Comparison of ENCODE assay signal across 7 cellular contexts in the genomic region with DNA sequence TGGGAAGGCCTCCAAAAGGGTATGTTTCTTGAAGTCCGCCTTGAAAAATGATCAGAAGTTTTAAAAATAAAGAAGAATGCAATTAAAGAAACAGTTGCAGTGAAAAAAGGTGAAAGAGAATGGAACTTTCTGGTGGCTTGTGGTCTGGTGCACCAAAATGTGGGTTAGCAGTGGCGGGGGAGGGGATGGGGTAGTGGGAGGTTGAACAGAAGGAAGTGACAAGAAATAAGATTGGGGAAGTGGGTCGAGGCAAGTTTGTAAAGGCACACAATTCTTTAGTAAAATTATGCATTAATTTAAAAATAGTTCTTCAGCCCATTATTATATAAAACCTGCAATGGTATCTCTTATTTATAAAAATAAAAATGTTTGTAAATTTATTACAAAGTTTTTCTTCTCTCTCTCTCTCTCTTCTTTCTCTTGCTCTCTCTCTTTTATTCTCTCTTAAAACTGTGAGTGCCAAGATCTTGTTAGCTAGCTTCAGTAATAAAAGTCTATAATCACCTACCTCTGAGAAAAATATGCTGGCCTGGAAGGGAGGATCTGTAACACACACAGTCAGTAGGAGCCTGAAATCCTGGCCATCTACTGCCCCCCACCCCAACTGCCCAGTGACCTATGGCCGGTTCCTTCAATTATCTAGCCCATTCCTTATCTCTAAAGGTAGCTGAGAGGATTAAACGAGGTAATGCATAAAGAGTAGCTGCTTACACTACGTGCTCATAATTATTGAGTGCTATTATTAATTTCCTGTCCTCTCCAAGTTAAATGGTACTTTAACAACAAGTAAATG. TPM values are rescaled to one million over a fixed set of nuclear protein-coding genes. Genes with fewer than 3 reads are reported as not detected.
DNase-seq lines count a peak whose midpoint lies in the region; ATAC-seq and TF ChIP-seq lines count a peak whose summit lies in the region.

No MANE protein-coding gene starts in this region.

- no peak overlapping the region for H3K9ac ChIP-seq in SK-N-SH

- H3K9me2 ChIP-seq in PC-9 (ENCODE audit: insufficient read depth): no peaks in the 10 kb centered on the region; the same call in 1 of the 2 replicates
- H3K9me2 ChIP-seq in SK-N-SH: no peaks in the 10 kb centered on the region

- no peak for TF ChIP-seq RAD21 in SK-N-SH (IDR thresholded peaks at IDR 0.05; ENCODE audit: low read length)

- POLR2A ChIA-PET in PC-9 (lab: Charles Lee; ENCODE audit: unreplicated experiment): interaction anchor here (0.6 to 0.7 kb wide), 2 partner anchors 9 to 12 kb away, joined by 4 to 5 read pairs; no protein-coding TSS in a partner anchor
- POLR2A ChIA-PET in SK-N-SH (lab: Yijun Ruan, JAX): no interaction called here

- intact Hi-C loops in PC-9 (cut with micrococcal nuclease; ENCODE audit: unreplicated experiment): no loop called here
- intact Hi-C loops in activated T-helper 2 cell treated with anti-CD3 and anti-CD28 coated beads, Interferon-gamma antibody, Interleukin-2, Interleukin-4, amounts not matched to agents 10 μg/mL and 5 μg/mL and 100 μg/mL, durations not matched to agents 14 hours and 24 hours and 36 hours (cut with micrococcal nuclease): loop anchor here (1.0 to 10.0 kb wide), 5 partner anchors 10 to 127 kb away; a partner anchor contains a TSS

- no peaks in the 10 kb centered on the region for H3K9me3 Mint-ChIP-seq in activated T-helper 2 cell treated with anti-CD3 and anti-CD28 coated beads, Interferon-gamma antibody, Interleukin-2, Interleukin-4, amounts not matched to agents 10 μg/mL and 5 μg/mL and 100 μg/mL, durations not matched to agents 14 hours and 24 hours and 36 hours

- H3K9me3 ChIP-seq in PC-9 (ENCODE audit: insufficient read depth, low read depth) (no peaks in the 10 kb centered on the region), muscle layer of duodenum (ENCODE audit: control insufficient read depth in 1 of 2, low read length in 2 of 2) (no peaks in the 10 kb centered on the region), thymus (ENCODE audit: control insufficient read depth) (no peaks in the 10 kb centered on the region), SK-N-SH (0 out of 2 replicates have a peak, but pooled peaks cover 3% of the 10 kb centered on the region)

- H3K4me1 Mint-ChIP-seq in activated T-helper 2 cell treated with anti-CD3 and anti-CD28 coated beads, Interferon-gamma antibody, Interleukin-2, Interleukin-4, amounts not matched to agents 10 μg/mL and 5 μg/mL and 100 μg/mL, durations not matched to agents 14 hours and 24 hours and 36 hours (ENCODE audit: low read depth): peaks cover 63% of the 10 kb centered on the region

- H3K4me2 ChIP-seq in PC-9 (peak overlapping the region; percentile 89), SK-N-SH (no peak overlapping the region)

- TF ChIP-seq CTCF in PC-9 (conservative IDR thresholded peaks at IDR 0.05) (no peak), SK-N-SH (IDR thresholded peaks at IDR 0.05) (no peak)

- no peak overlapping the region for H2AFZ ChIP-seq in PC-9
- H2AFZ ChIP-seq in SK-N-SH (ENCODE audit: low read depth): no peak overlapping the region

- WGBS in thymus: 3% methylated on average over 6 of the region's 6 CpGs
- WGBS in SK-N-SH (ENCODE audit: low lambda C conversion rate): 51% methylated on average over 6 of the region's 6 CpGs

- peaks cover 26% of the 10 kb centered on the region for H4K20me1 ChIP-seq in PC-9 (ENCODE audit: insufficient read depth)
- no peaks in the 10 kb centered on the region for H4K20me1 ChIP-seq in SK-N-SH (ENCODE audit: insufficient read depth)

- no peaks in the 10 kb centered on the region for H3K27me3 Mint-ChIP-seq in activated T-helper 2 cell treated with anti-CD3 and anti-CD28 coated beads, Interferon-gamma antibody, Interleukin-2, Interleukin-4, amounts not matched to agents 10 μg/mL and 5 μg/mL and 100 μg/mL, durations not matched to agents 14 hours and 24 hours and 36 hours (ENCODE audit: low read depth)

- CTCF ChIA-PET in PC-9 (lab: Charles Lee) (interaction anchor here (0.8 kb wide), 1 partner anchor 28 kb away, joined by 7 read pairs; no protein-coding TSS in a partner anchor), SK-N-SH (lab: Yijun Ruan, JAX) (no interaction called here)

- DNase-seq in PC-9: no peak
- peak; percentile 71 for DNase-seq in activated T-helper 2 cell treated with anti-CD3 and anti-CD28 coated beads, Interferon-gamma antibody, Interleukin-2, Interleukin-4, amounts not matched to agents 10 μg/mL and 5 μg/mL and 100 μg/mL, durations not matched to agents 14 hours and 24 hours and 36 hours (ENCODE audit: low spot score)
- no peak for DNase-seq in SK-N-SH
- DNase-seq in NCI-H2081 treated with DMSO at 0.1 percent for 48 hours (lab: John Stamatoyannopoulos, UW): no peak

- H3K79me2 ChIP-seq in PC-9 (ENCODE audit: low read depth) (peaks cover 69% of the 10 kb centered on the region), SK-N-SH (ENCODE audit: insufficient read depth) (no peaks in the 10 kb centered on the region)

- no peak overlapping the region for H3K27ac ChIP-seq in PC-9
- H3K27ac ChIP-seq in muscle layer of duodenum (ENCODE audit: low read length): peak overlapping the region; percentile 58
- peak overlapping the region; percentile 83 for H3K27ac ChIP-seq in thymus (ENCODE audit: low read depth)
- H3K27ac ChIP-seq in SK-N-SH (ENCODE audit: low read depth in 2 of 2, low read length in 1 of 2): no peak overlapping the region

- H3K4me3 Mint-ChIP-seq in activated T-helper 2 cell treated with anti-CD3 and anti-CD28 coated beads, Interferon-gamma antibody, Interleukin-2, Interleukin-4, amounts not matched to agents 10 μg/mL and 5 μg/mL and 100 μg/mL, durations not matched to agents 14 hours and 24 hours and 36 hours (ENCODE audit: low read depth): peak overlapping the region; percentile 94

- H3K36me3 ChIP-seq in PC-9 (ENCODE audit: low read depth) (peaks cover 6% of the 10 kb centered on the region; the same call in 1 of the 2 replicates), muscle layer of duodenum (ENCODE audit: control insufficient read depth in 1 of 2, insufficient read depth in 2 of 2, low read length in 2 of 2) (no peaks in the 10 kb centered on the region), thymus (ENCODE audit: control insufficient read depth, insufficient read depth) (no peaks in the 10 kb centered on the region), SK-N-SH (replicated peaks in 1 of 2; ENCODE audit: control insufficient read depth in 1 of 2, insufficient read depth in 2 of 2, low read length in 1 of 2) (no peaks in the 10 kb centered on the region)

- TF ChIP-seq EP300 in SK-N-SH (IDR thresholded peaks at IDR 0.05; ENCODE audit: borderline replicate concordance in 1 of 2, low read depth in 1 of 2, low read length in 1 of 2): no peak

- peak overlapping the region; percentile 88 for H3K27ac Mint-ChIP-seq in activated T-helper 2 cell treated with anti-CD3 and anti-CD28 coated beads, Interferon-gamma antibody, Interleukin-2, Interleukin-4, amounts not matched to agents 10 μg/mL and 5 μg/mL and 100 μg/mL, durations not matched to agents 14 hours and 24 hours and 36 hours

- H3K4me3 ChIP-seq in PC-9: peak overlapping the region; percentile 72; the same call in 1 of the 2 replicates
- peak overlapping the region; percentile 34 to 48 for H3K4me3 ChIP-seq in muscle layer of duodenum (ENCODE audit: low read depth in 1 of 2, low read length in 2 of 2)
- H3K4me3 ChIP-seq in thymus (ENCODE audit: low read length): peak overlapping the region; percentile 90
- no peak overlapping the region for H3K4me3 ChIP-seq in SK-N-SH (ENCODE audit: low read depth in 2 of 2, low read length in 1 of 2)

- H3F3A ChIP-seq in PC-9 (ENCODE audit: insufficient read depth, low read depth): peaks cover 12% of the 10 kb centered on the region
- no peaks in the 10 kb centered on the region for H3F3A ChIP-seq in SK-N-SH (replicated peaks; ENCODE audit: insufficient read depth)

- H3K27me3 ChIP-seq in PC-9 (ENCODE audit: insufficient read depth, low read depth) (no peaks in the 10 kb centered on the region), muscle layer of duodenum (ENCODE audit: low read depth, low read length) (no peaks in the 10 kb centered on the region), thymus (ENCODE audit: control insufficient read depth, insufficient read depth) (no peaks in the 10 kb centered on the region), SK-N-SH (ENCODE audit: insufficient read depth) (no peaks in the 10 kb centered on the region)

- no peak for ATAC-seq in GM21423 (IDR thresholded peaks at IDR 0.05; ENCODE audit: unreplicated experiment)

- BruUV-seq in PC-9 (replicated peaks; lab: Mats Ljungman, UMichigan): no TSS peak

- peaks cover 51% of the 10 kb centered on the region for H3K36me3 Mint-ChIP-seq in activated T-helper 2 cell treated with anti-CD3 and anti-CD28 coated beads, Interferon-gamma antibody, Interleukin-2, Interleukin-4, amounts not matched to agents 10 μg/mL and 5 μg/mL and 100 μg/mL, durations not matched to agents 14 hours and 24 hours and 36 hours (ENCODE audit: low read depth)

- H3K4me1 ChIP-seq in PC-9 (replicated peaks; ENCODE audit: insufficient read depth) (peaks cover 36% of the 10 kb centered on the region), muscle layer of duodenum (ENCODE audit: control insufficient read depth in 1 of 2, insufficient read depth in 2 of 2, low read length in 2 of 2) (no peaks in the 10 kb centered on the region), thymus (ENCODE audit: control insufficient read depth, insufficient read depth, low read length) (peaks cover 42% of the 10 kb centered on the region), SK-N-SH (ENCODE audit: control insufficient read depth in 1 of 2, insufficient read depth in 2 of 2, low read depth in 1 of 2, low read length in 1 of 2) (no peaks in the 10 kb centered on the region; a peak in 2 of 4 replicates)

RNA-seq across cellular contexts. Expression of a gene that starts 2.2 kb away (rescaled TPM):
- total RNA-seq in PC-9 (2021): 131 and 197 TPM in 2 replicates
- total RNA-seq in activated T-helper 2 cell treated with anti-CD3 and anti-CD28 coated beads, Interferon-gamma antibody, Interleukin-2, Interleukin-4, amounts not matched to agents 10 μg/mL and 5 μg/mL and 100 μg/mL, durations not matched to agents 14 hours and 24 hours and 36 hours: 738 and 741 TPM in 2 replicates
- polyA plus RNA-seq in thymus (181 TPM), SK-N-SH (2012; rRNA removed) (0.03 and 0.06 TPM in 2 replicates)
- polyA plus RNA-seq in SK-N-SH (2012; cell fraction: cytosol; rRNA removed): 0.03 and 0.04 TPM in 2 replicates
- polyA plus RNA-seq in SK-N-SH (2012; cell fraction: nucleus; rRNA removed): 0.02 and 0.07 TPM in 2 replicates

RNA-seq across cellular contexts. Expression of a gene that starts 32.0 kb away (rescaled TPM):
- 0.28 TPM in 1 of 2 replicates, not detected in the other for total RNA-seq in PC-9 (2021)
- total RNA-seq in activated T-helper 2 cell treated with anti-CD3 and anti-CD28 coated beads, Interferon-gamma antibody, Interleukin-2, Interleukin-4, amounts not matched to agents 10 μg/mL and 5 μg/mL and 100 μg/mL, durations not matched to agents 14 hours and 24 hours and 36 hours: 0.52 and 0.71 TPM in 2 replicates
- polyA plus RNA-seq in thymus (0.46 TPM), SK-N-SH (2012; rRNA removed) (0.03 and 0.13 TPM in 2 replicates)
- polyA plus RNA-seq in SK-N-SH (2012; cell fraction: cytosol; rRNA removed): 0.05 and 0.08 TPM in 2 replicates
- 0.18 and 0.20 TPM in 2 replicates for polyA plus RNA-seq in SK-N-SH (2012; cell fraction: nucleus; rRNA removed)

Comparison
In these comparisons a context has a peak if more than half of its experiments do, and no peak if none do; other contexts are left out.
1. H3K27ac ChIP-seq: peak in muscle layer of duodenum (single experiment) and thymus (single experiment); none in PC-9 (single experiment) and SK-N-SH (0 of 2).
2. H3K4me3 ChIP-seq: peak in PC-9 (single experiment), muscle layer of duodenum (2 of 2) and thymus (single experiment); none in SK-N-SH (0 of 2).